ENCODE assay signal across 8 cellular contexts in genomic region chr16:18804540-18804939, GRCh38. TPM values are rescaled to one million over a fixed set of nuclear protein-coding genes. Genes with fewer than 3 reads are reported as not detected.
A peak's percentile ranks its signal among the peaks of the same experiment; 100 is the strongest.
DNase-seq lines count a peak whose midpoint lies in the region; TF ChIP-seq lines count a peak whose summit lies in the region.

No MANE protein-coding gene starts in this region.

- H3K9me3 ChIP-seq in CD8-positive, alpha-beta memory T cell (ENCODE audit: low read length), result no peaks in the 10 kb centered on the region
- H3K9me3 ChIP-seq in Loucy (ENCODE audit: insufficient read depth, low read depth, low read length), result no peaks in the 10 kb centered on the region

- no peak overlapping the region for H3K4me3 Mint-ChIP-seq in CD8-positive, alpha-beta memory T cell
- H3K4me3 Mint-ChIP-seq in nephron, result peak overlapping the region in 1 of 3 experiments; percentile 34

- no peak for TF ChIP-seq CTCF in Loucy (conservative IDR thresholded peaks at IDR 0.05; ENCODE audit: low read length)
- TF ChIP-seq CTCF in brain microvascular endothelial cell (IDR thresholded peaks at IDR 0.05; ENCODE audit: low read depth, low read length, missing control alignments), result no peak
- no peak for TF ChIP-seq CTCF in nephron (IDR thresholded peaks at IDR 0.05; ENCODE audit: unreplicated experiment in 3 of 3)
- TF ChIP-seq CTCF in GM20000 (IDR thresholded peaks at IDR 0.05; ENCODE audit: extremely low read depth, missing control alignments), result no peak

- peaks cover 31 to 54% (median 39%) of the 10 kb centered on the region in 3 donors for H3K4me1 Mint-ChIP-seq in CD8-positive, alpha-beta memory T cell
- H3K4me1 Mint-ChIP-seq in nephron, result peaks cover 34% of the 10 kb centered on the region

- CTCF ChIA-PET in CD8-positive, alpha-beta memory T cell (lab: Charles Lee), result interaction anchor here (1.1 to 3.5 kb wide), 2 partner anchors 12 to 15 kb away, joined by 3 to 37 read pairs; partner anchors contain the start of gene RPS15A

- no peak for DNase-seq in CD8-positive, alpha-beta memory T cell
- DNase-seq in brain microvascular endothelial cell (no peak), NCI-H510A treated with DMSO at 0.1 percent for 48 hours (lab: John Stamatoyannopoulos, UW) (no peak), NCI-H2107 treated with DMSO at 0.1 percent for 48 hours (lab: John Stamatoyannopoulos, UW; ENCODE audit: unreplicated experiment) (no peak), GM20000 (ENCODE audit: low spot score) (no peak), SHP77 treated with DMSO at 0.1 percent for 48 hours (lab: John Stamatoyannopoulos, UW) (no peak)

- peak overlapping the region; percentile 55 for H3K9ac ChIP-seq in Loucy (ENCODE audit: low read depth, low read length, poor library complexity, severe bottlenecking)

- H3K79me2 ChIP-seq in Loucy (ENCODE audit: insufficient read depth, low read length), result peaks cover 21% of the 10 kb centered on the region

- H3K36me3 Mint-ChIP-seq in CD8-positive, alpha-beta memory T cell, result peaks cover 0 to 46% (median 10%) of the 10 kb centered on the region in 3 donors
- peaks cover 24% of the 10 kb centered on the region for H3K36me3 Mint-ChIP-seq in nephron (ENCODE audit: low read depth)

- in situ Hi-C loops in brain microvascular endothelial cell (cut with HindIII; ENCODE audit: low pct_ligation_motif_present, low sequenced_read_pairs), result no loop called here

- POLR2A ChIA-PET in CD8-positive, alpha-beta memory T cell (lab: Charles Lee), result interaction anchor here (0.6 to 6.3 kb wide), 2 partner anchors 14 to 15 kb away, joined by 5 to 118 read pairs; partner anchors contain the start of gene RPS15A

- no peaks in the 10 kb centered on the region for H3K27me3 ChIP-seq in CD8-positive, alpha-beta memory T cell (ENCODE audit: insufficient read depth, low read length, poor library complexity, severe bottlenecking)
- H3K27me3 ChIP-seq in Loucy (ENCODE audit: insufficient read depth, low read length, poor library complexity, severe bottlenecking), result no peaks in the 10 kb centered on the region
- H3K27me3 ChIP-seq in brain microvascular endothelial cell (replicated peaks), result no peaks in the 10 kb centered on the region

- no peaks in the 10 kb centered on the region for H3F3A ChIP-seq in Loucy (ENCODE audit: low read depth)

- peaks cover 0 to 2% of the 10 kb centered on the region in 2 donors for H3K27me3 Mint-ChIP-seq in CD8-positive, alpha-beta memory T cell
- no peaks in the 10 kb centered on the region for H3K27me3 Mint-ChIP-seq in nephron (ENCODE audit: low read depth)

- peaks cover 11% of the 10 kb centered on the region for H4K20me1 ChIP-seq in Loucy (ENCODE audit: insufficient read depth, low read length, poor library complexity, severe bottlenecking)

- H3K4me1 ChIP-seq in CD8-positive, alpha-beta memory T cell (ENCODE audit: insufficient read depth, low read length), result peaks cover 39% of the 10 kb centered on the region
- H3K4me1 ChIP-seq in Loucy (ENCODE audit: insufficient read depth, low read length, poor library complexity, severe bottlenecking), result peaks cover 22% of the 10 kb centered on the region

- H3K9me3 Mint-ChIP-seq in CD8-positive, alpha-beta memory T cell, result no peaks in the 10 kb centered on the region
- H3K9me3 Mint-ChIP-seq in nephron, result no peaks in the 10 kb centered on the region

- H3K27ac Mint-ChIP-seq in CD8-positive, alpha-beta memory T cell, result peak overlapping the region in 5 of 8 donors; percentile 51 to 87 (median 80)
- H3K27ac Mint-ChIP-seq in nephron, result peak overlapping the region; percentile 46 to 92 (median 88)

- peak overlapping the region; percentile 58 for H3K4me2 ChIP-seq in Loucy (ENCODE audit: low read depth, low read length, poor library complexity, severe bottlenecking)

- H3K27ac ChIP-seq in CD8-positive, alpha-beta memory T cell (ENCODE audit: low read depth, low read length), result peak overlapping the region; percentile 26
- H3K27ac ChIP-seq in brain microvascular endothelial cell, result peak overlapping the region; percentile 59

- H3K9me2 ChIP-seq in Loucy (replicated peaks; ENCODE audit: low read depth, low read length), result no peaks in the 10 kb centered on the region

- H3K4me3 ChIP-seq in CD8-positive, alpha-beta memory T cell (ENCODE audit: low read length), result no peak overlapping the region
- H3K4me3 ChIP-seq in Loucy (ENCODE audit: low read length, poor library complexity, severe bottlenecking) (no peak overlapping the region), brain microvascular endothelial cell (ENCODE audit: low read depth, low read length) (no peak overlapping the region)

- peaks cover 15% of the 10 kb centered on the region for H3K36me3 ChIP-seq in CD8-positive, alpha-beta memory T cell (ENCODE audit: insufficient read depth, low read length)
- H3K36me3 ChIP-seq in Loucy (ENCODE audit: insufficient read depth, low read length) (peaks cover 26% of the 10 kb centered on the region), brain microvascular endothelial cell (replicated peaks) (peaks cover 19% of the 10 kb centered on the region)

- H2AFZ ChIP-seq in Loucy (ENCODE audit: low read length), result no peak overlapping the region

RNA-seq across cellular contexts. Expression of gene ARL6IP1, which starts 3.2 kb away (rescaled TPM):
- 10 to 100 TPM; 90.6 to 92.8 TPM for total RNA-seq in CD8-positive, alpha-beta memory T cell
- polyA plus RNA-seq in CD8-positive, alpha-beta memory T cell, result 229 TPM

RNA-seq across cellular contexts. Expression of gene RPS15A, which starts 14.4 kb away (rescaled TPM):
- 1,000 to 10,000 TPM; 1,654 to 1,749 TPM for total RNA-seq in CD8-positive, alpha-beta memory T cell
- polyA plus RNA-seq in CD8-positive, alpha-beta memory T cell, result 3,131 TPM
